In the genomic region with DNA sequence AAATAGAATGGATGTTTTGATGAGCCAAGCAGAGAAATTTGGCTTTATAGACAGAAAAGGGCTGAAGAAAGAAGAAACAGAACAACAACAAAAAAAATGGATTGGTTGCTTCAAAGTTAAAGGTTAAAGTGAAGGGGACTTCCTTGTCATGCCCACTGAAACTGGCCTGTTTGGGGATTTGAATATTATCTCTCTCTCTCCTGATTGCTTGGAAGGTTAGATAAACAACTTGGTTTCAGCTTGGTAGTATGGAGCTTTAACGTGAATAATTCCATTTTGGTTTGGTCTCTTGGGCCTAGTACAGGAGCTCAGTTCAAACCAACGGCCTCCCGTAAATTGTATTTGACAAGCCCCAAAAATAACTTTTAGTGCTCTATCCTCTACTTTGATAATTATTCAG, we compare ENCODE assay signal across 9 cellular contexts.
A peak's percentile ranks its signal among the peaks of the same experiment; 100 is the strongest.
DNase-seq lines count a peak whose midpoint lies in the region; ATAC-seq and TF ChIP-seq lines count a peak whose summit lies in the region.
"Had no signal": no experiment of that assay in that cellular context is flagged by ENCODE, and none has a peak within 500 bp of the region (broad histone marks: within the 10 kb centered on the region; RNA-seq: fewer than 3 reads in every experiment).

No MANE protein-coding gene starts in this region.

- H3K27ac Mint-ChIP-seq in activated CD4-positive, alpha-beta T cell treated with anti-CD3 and anti-CD28 coated beads for 36 hours = peak overlapping the region; percentile 96
- H3K27ac Mint-ChIP-seq in dendritic cell treated with granulocyte-macrophage colony-stimulating factor and Interleukin-4, amounts not matched to agents 40 ng/mL and 50 ng/mL, for 4 days = peak overlapping the region; percentile 95

- CTCF ChIA-PET in activated CD4-positive, alpha-beta T cell treated with anti-CD3 and anti-CD28 coated beads for 36 hours (lab: Charles Lee) = interaction anchor here (0.9 to 3.7 kb wide), 6 partner anchors 11 to 124 kb away, joined by 3 to 17 read pairs (median 8); no protein-coding TSS in a partner anchor
- CTCF ChIA-PET in A673 (lab: Charles Lee) = no interaction called here

- H3K27ac ChIP-seq in subcutaneous abdominal adipose tissue (ENCODE audit: low read depth, low read length) (peak overlapping the region; percentile 76), A673 (ENCODE audit: low read depth, low read length, poor library complexity, severe bottlenecking) (no peak overlapping the region)

- peaks cover 78% of the 10 kb centered on the region for H3K4me1 Mint-ChIP-seq in activated CD4-positive, alpha-beta T cell treated with anti-CD3 and anti-CD28 coated beads for 36 hours
- H3K4me1 Mint-ChIP-seq in dendritic cell treated with granulocyte-macrophage colony-stimulating factor and Interleukin-4, amounts not matched to agents 40 ng/mL and 50 ng/mL, for 4 days (ENCODE audit: low read depth) = peaks cover 37% of the 10 kb centered on the region

- H3K4me1 ChIP-seq in subcutaneous abdominal adipose tissue (ENCODE audit: control insufficient read depth in 5 of 5, insufficient read depth in 5 of 5, low read length in 5 of 5) (peaks cover 0 to 48% (median 20%) of the 10 kb centered on the region in 5 donors), A673 (ENCODE audit: insufficient read depth, low read length, poor library complexity, severe bottlenecking) (no peaks in the 10 kb centered on the region)

- ATAC-seq in activated CD4-positive, alpha-beta T cell treated with anti-CD3 and anti-CD28 coated beads for 36 hours = peak; percentile 14
- ATAC-seq in HG03460 (IDR thresholded peaks at IDR 0.05; ENCODE audit: unreplicated experiment) = peak; percentile 30
- ATAC-seq in GM19351 (IDR thresholded peaks at IDR 0.05; ENCODE audit: unreplicated experiment) = no peak

- no peak for TF ChIP-seq CTCF in A673 (conservative IDR thresholded peaks at IDR 0.05; ENCODE audit: low read depth, low read length)

- peaks cover 5% of the 10 kb centered on the region for H3K36me3 Mint-ChIP-seq in activated CD4-positive, alpha-beta T cell treated with anti-CD3 and anti-CD28 coated beads for 36 hours (ENCODE audit: low read depth)
- H3K36me3 Mint-ChIP-seq in dendritic cell treated with granulocyte-macrophage colony-stimulating factor and Interleukin-4, amounts not matched to agents 40 ng/mL and 50 ng/mL, for 4 days (ENCODE audit: low read depth) = no peaks in the 10 kb centered on the region

- H3K4me3 Mint-ChIP-seq in activated CD4-positive, alpha-beta T cell treated with anti-CD3 and anti-CD28 coated beads for 36 hours = peak overlapping the region; percentile 72
- H3K4me3 Mint-ChIP-seq in dendritic cell treated with granulocyte-macrophage colony-stimulating factor and Interleukin-4, amounts not matched to agents 40 ng/mL and 50 ng/mL, for 4 days = no peak overlapping the region

- no peaks in the 10 kb centered on the region for H3K27me3 Mint-ChIP-seq in activated CD4-positive, alpha-beta T cell treated with anti-CD3 and anti-CD28 coated beads for 36 hours
- no peaks in the 10 kb centered on the region for H3K27me3 Mint-ChIP-seq in dendritic cell treated with granulocyte-macrophage colony-stimulating factor and Interleukin-4, amounts not matched to agents 40 ng/mL and 50 ng/mL, for 4 days

- BruUV-seq in A673 (replicated peaks; lab: Mats Ljungman, UMichigan) = no TSS peak

- H3K36me3 ChIP-seq in subcutaneous abdominal adipose tissue (ENCODE audit: control insufficient read depth in 5 of 5, insufficient read depth in 5 of 5, low read length in 5 of 5) (no peaks in the 10 kb centered on the region), A673 (ENCODE audit: insufficient read depth, low read length, poor library complexity, severe bottlenecking) (no peaks in the 10 kb centered on the region)

- H3K9me3 Mint-ChIP-seq in activated CD4-positive, alpha-beta T cell treated with anti-CD3 and anti-CD28 coated beads for 36 hours (ENCODE audit: low read depth) = no peaks in the 10 kb centered on the region
- H3K9me3 Mint-ChIP-seq in dendritic cell treated with granulocyte-macrophage colony-stimulating factor and Interleukin-4, amounts not matched to agents 40 ng/mL and 50 ng/mL, for 4 days = no peaks in the 10 kb centered on the region

- peak overlapping the region in 1 of 5 donors; percentile 7 for H3K4me3 ChIP-seq in subcutaneous abdominal adipose tissue (ENCODE audit: low read depth in 1 of 5, low read length in 5 of 5)
- H3K4me3 ChIP-seq in A673 (ENCODE audit: low read depth, low read length, poor library complexity, severe bottlenecking) = no peak overlapping the region

- POLR2A ChIA-PET in activated CD4-positive, alpha-beta T cell treated with anti-CD3 and anti-CD28 coated beads for 36 hours (lab: Charles Lee) = interaction anchor here (0.6 kb wide), 1 partner anchor 68 kb away, joined by 4 read pairs; no protein-coding TSS in a partner anchor
- POLR2A ChIA-PET in A673 (lab: Charles Lee; ENCODE audit: low non-redundant PET) = no interaction called here

- H3K27me3 ChIP-seq in subcutaneous abdominal adipose tissue (ENCODE audit: control insufficient read depth in 5 of 5, insufficient read depth in 4 of 5, low read length in 5 of 5) (no peaks in the 10 kb centered on the region), A673 (replicated peaks; ENCODE audit: insufficient read depth, low read depth, low read length, poor library complexity) (no peaks in the 10 kb centered on the region)

- intact Hi-C loops in activated CD4-positive, alpha-beta T cell treated with anti-CD3 and anti-CD28 coated beads for 36 hours (cut with DNase I, micrococcal nuclease) = loop anchor here (1.0 to 10.0 kb wide), 9 partner anchors 7 to 1433 kb away; a partner anchor contains a TSS
- intact Hi-C loops in dendritic cell treated with granulocyte-macrophage colony-stimulating factor and Interleukin-4, amounts not matched to agents 40 ng/mL and 50 ng/mL, for 4 days (cut with micrococcal nuclease) = loop anchor here (2.0 kb wide), 1 partner anchor 73 kb away; no protein-coding TSS in a partner anchor
- intact Hi-C loops in posterior cingulate gyrus (cut with DNase I) = no loop called here
- intact Hi-C loops in A673 (cut with micrococcal nuclease; ENCODE audit: unreplicated experiment) = no loop called here

- H3K9ac ChIP-seq in subcutaneous abdominal adipose tissue (ENCODE audit: low read length in 5 of 5) = peak overlapping the region in 2 of 5 donors; percentile 2 to 30

- DNase-seq in activated CD4-positive, alpha-beta T cell treated with anti-CD3 and anti-CD28 coated beads for 36 hours = no peak
- no peak for DNase-seq in activated CD4-positive, alpha-beta T cell treated with anti-CD3 and anti-CD28 coated beads for 48 hours
- DNase-seq in posterior cingulate gyrus = no peak
- DNase-seq in A673 (ENCODE audit: low spot score) = no peak
- DNase-seq: NCI-H1417 had no signal

- H3K9me3 ChIP-seq in subcutaneous abdominal adipose tissue (ENCODE audit: control insufficient read depth in 5 of 5, low read length in 5 of 5) = no peaks in the 10 kb centered on the region
- H3K9me3 ChIP-seq in A673 (ENCODE audit: low read depth, low read length, poor library complexity, severe bottlenecking) = no peaks in the 10 kb centered on the region

Comparison
In these comparisons a context has a peak if more than half of its experiments do, and no peak if none do; other contexts are left out.
1. intact Hi-C loops: an anchor here in activated CD4-positive, alpha-beta T cell treated with anti-CD3 and anti-CD28 coated beads for 36 hours (1.0 to 10.0 kb wide) and dendritic cell treated with granulocyte-macrophage colony-stimulating factor and Interleukin-4, amounts not matched to agents 40 ng/mL and 50 ng/mL, for 4 days (2.0 kb wide); none called in posterior cingulate gyrus and A673.